8 cellular contexts compared by ENCODE assay signal in genomic region chr9:130707225-130707976, GRCh38. TPM values are rescaled to one million over a fixed set of nuclear protein-coding genes. Genes with fewer than 3 reads are reported as not detected.
DNase-seq lines count a peak whose midpoint lies in the region; ATAC-seq and TF ChIP-seq lines count a peak whose summit lies in the region.

No MANE protein-coding gene starts in this region.

- no CpG with 5 or more reads among the region's 9 CpGs for WGBS in mesendoderm (ENCODE audit: extremely low coverage, insufficient coverage, low lambda C conversion rate)

- H3K4me3 ChIP-seq in colonic mucosa: no peak overlapping the region
- no peak overlapping the region for H3K4me3 ChIP-seq in mesendoderm (ENCODE audit: low read length)

- H3K27me3 Mint-ChIP-seq in activated CD4-positive, alpha-beta T cell treated with anti-CD3 and anti-CD28 coated beads for 36 hours: no peaks in the 10 kb centered on the region

- DNase-seq in DMS 273 (lab: John Stamatoyannopoulos, UW; ENCODE audit: unreplicated experiment) (peak; percentile 81), DMS 273 treated with DMSO at 0.1 percent for 48 hours (lab: John Stamatoyannopoulos, UW) (no peak), NCI-H2196 treated with DMSO at 0.1 percent for 48 hours (lab: John Stamatoyannopoulos, UW; ENCODE audit: unreplicated experiment) (peak; percentile 34), colonic mucosa (peak; percentile 70), mesendoderm (peak; percentile 86)
- DNase-seq in activated CD4-positive, alpha-beta T cell treated with anti-CD3 and anti-CD28 coated beads for 36 hours: peak; percentile 82
- peak; percentile 44 to 59 for DNase-seq in stimulated activated CD8-positive, alpha-beta memory T cell treated with anti-CD3 and anti-CD28 coated beads, Interleukin-7, amount 100 ng/mL, for 1 hour (ENCODE audit: low read depth in 2 of 2)

- H3K9ac ChIP-seq in colonic mucosa (ENCODE audit: low read depth in 2 of 2, low read length in 2 of 2) (no peak overlapping the region), mesendoderm (ENCODE audit: low read length) (no peak overlapping the region)

- no peak overlapping the region for H2BK120ac ChIP-seq in mesendoderm (ENCODE audit: low read depth, low read length)

- peak; percentile 82 for TF ChIP-seq CTCF in colonic mucosa (IDR thresholded peaks at IDR 0.05)

- peaks cover 24% of the 10 kb centered on the region for H3K36me3 Mint-ChIP-seq in activated CD4-positive, alpha-beta T cell treated with anti-CD3 and anti-CD28 coated beads for 36 hours (ENCODE audit: low read depth)

- H4K5ac ChIP-seq in mesendoderm (ENCODE audit: low read length): no peak overlapping the region

- peak; percentile 33 for ATAC-seq in activated CD4-positive, alpha-beta T cell treated with anti-CD3 and anti-CD28 coated beads for 36 hours
- ATAC-seq in GM21447 (IDR thresholded peaks at IDR 0.05; ENCODE audit: unreplicated experiment): no peak

- no peaks in the 10 kb centered on the region for H3K9me3 ChIP-seq in colonic mucosa

- H3K4ac ChIP-seq in mesendoderm (ENCODE audit: low read depth, low read length): no peak overlapping the region

- CTCF ChIA-PET in activated CD4-positive, alpha-beta T cell treated with anti-CD3 and anti-CD28 coated beads for 36 hours (lab: Charles Lee): interaction anchor here (0.5 to 7.7 kb wide), 14 partner anchors 8 to 1558 kb away, joined by 3 to 60 read pairs (median 4); partner anchors contain the start of gene EXOSC2

- H3K4me1 ChIP-seq in colonic mucosa (peaks cover 4% of the 10 kb centered on the region), mesendoderm (ENCODE audit: control insufficient read depth, low read depth, low read length) (no peaks in the 10 kb centered on the region)

- no peak overlapping the region for H3K4me2 ChIP-seq in mesendoderm (ENCODE audit: low read length)

- H2BK5ac ChIP-seq in mesendoderm (ENCODE audit: low read length): no peak overlapping the region

- H3K4me3 Mint-ChIP-seq in activated CD4-positive, alpha-beta T cell treated with anti-CD3 and anti-CD28 coated beads for 36 hours: no peak overlapping the region

- H2BK15ac ChIP-seq in mesendoderm (replicated peaks; ENCODE audit: low read depth): no peak overlapping the region

- H3K36me3 ChIP-seq in colonic mucosa (peaks cover 6% of the 10 kb centered on the region), mesendoderm (ENCODE audit: control insufficient read depth, insufficient read depth, low read length) (peaks cover 13% of the 10 kb centered on the region)

- H3K27me3 ChIP-seq in colonic mucosa: no peaks in the 10 kb centered on the region
- no peaks in the 10 kb centered on the region for H3K27me3 ChIP-seq in mesendoderm (ENCODE audit: insufficient read depth, low read length, poor library complexity)

- H3K18ac ChIP-seq in mesendoderm (ENCODE audit: low read length): no peak overlapping the region

- H4K8ac ChIP-seq in mesendoderm (ENCODE audit: low read depth, low read length): no peak overlapping the region

- H3K79me1 ChIP-seq in mesendoderm (ENCODE audit: low read length): peaks cover 4% of the 10 kb centered on the region

- H3K9me3 Mint-ChIP-seq in activated CD4-positive, alpha-beta T cell treated with anti-CD3 and anti-CD28 coated beads for 36 hours (ENCODE audit: low read depth): no peaks in the 10 kb centered on the region

- H3K27ac Mint-ChIP-seq in activated CD4-positive, alpha-beta T cell treated with anti-CD3 and anti-CD28 coated beads for 36 hours: no peak overlapping the region

- H3K27ac ChIP-seq in colonic mucosa: no peak overlapping the region
- H3K27ac ChIP-seq in mesendoderm (ENCODE audit: low read depth, low read length): no peak overlapping the region

- H3K56ac ChIP-seq in mesendoderm (ENCODE audit: low read length): no peak overlapping the region

- H3K4me1 Mint-ChIP-seq in activated CD4-positive, alpha-beta T cell treated with anti-CD3 and anti-CD28 coated beads for 36 hours: peaks cover 5% of the 10 kb centered on the region

- H3K23ac ChIP-seq in mesendoderm (ENCODE audit: low read length): no peak overlapping the region

- POLR2A ChIA-PET in activated CD4-positive, alpha-beta T cell treated with anti-CD3 and anti-CD28 coated beads for 36 hours (lab: Charles Lee): interaction anchor here (0.6 to 0.9 kb wide), 3 partner anchors 9 to 170 kb away, joined by 3 to 5 read pairs (median 3); no protein-coding TSS in a partner anchor

- H3K79me2 ChIP-seq in mesendoderm (ENCODE audit: control insufficient read depth, insufficient read depth, low read length): no peaks in the 10 kb centered on the region

- intact Hi-C loops in activated CD4-positive, alpha-beta T cell treated with anti-CD3 and anti-CD28 coated beads for 36 hours (cut with DNase I, micrococcal nuclease): loop anchor here (1.0 kb wide), 3 partner anchors 156 to 339 kb away; no protein-coding TSS in a partner anchor
- intact Hi-C loops in colonic mucosa (cut with DNase I): loop anchor here (5.0 kb wide), 1 partner anchor 65 kb away; no protein-coding TSS in a partner anchor

- no peak overlapping the region for H2AK5ac ChIP-seq in mesendoderm (ENCODE audit: low read length)

RNA-seq across cellular contexts. Expression of gene EXOSC2, which starts 13.8 kb away (rescaled TPM):
- total RNA-seq in activated CD4-positive, alpha-beta T cell treated with anti-CD3 and anti-CD28 coated beads for 36 hours: 10 to 100 TPM; 67.9 to 86.0 TPM
- total RNA-seq in colonic mucosa: 10 to 100 TPM; 13.6 to 34.2 TPM
- polyA plus RNA-seq in mesendoderm (2013, experiment 1 of 2): 35.1 TPM
- 35.8 TPM for polyA plus RNA-seq in mesendoderm (2013, experiment 2 of 2)

RNA-seq across cellular contexts. Expression of gene PRDM12, which starts 43.0 kb away (rescaled TPM):
- total RNA-seq in activated CD4-positive, alpha-beta T cell treated with anti-CD3 and anti-CD28 coated beads for 36 hours: under 1 TPM in 1 of 2 experiments, not detected in 1; 0.09 TPM
- total RNA-seq in colonic mucosa: not detected
- polyA plus RNA-seq in mesendoderm (2013, experiment 1 of 2): 0.01 TPM
- 0.01 TPM for polyA plus RNA-seq in mesendoderm (2013, experiment 2 of 2)
